ENCODE assay signal across 29 cellular contexts in the genomic region with DNA sequence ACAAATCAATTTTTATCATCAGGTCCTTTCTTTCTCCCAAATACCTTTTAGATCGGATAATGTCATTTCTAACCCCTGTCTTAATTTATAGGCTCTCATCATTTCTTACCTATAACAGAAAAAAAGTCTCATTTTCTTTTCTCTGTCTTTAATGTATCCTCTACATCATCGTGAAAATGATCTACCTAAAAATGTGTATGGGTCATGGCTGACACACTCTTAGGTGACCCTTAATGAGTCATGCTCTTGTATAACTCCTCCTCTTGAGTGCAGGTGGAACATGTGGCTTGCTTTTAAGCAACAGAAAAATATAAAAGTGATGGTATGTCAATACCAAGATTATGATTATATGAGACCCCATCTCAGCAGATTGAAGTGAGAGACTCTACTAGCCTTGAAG.
A peak's percentile ranks its signal among the peaks of the same experiment; 100 is the strongest.
DNase-seq lines count a peak whose midpoint lies in the region; ATAC-seq, FAIRE-seq and TF ChIP-seq lines count a peak whose summit lies in the region.
"Had no signal": no experiment of that assay in that cellular context is flagged by ENCODE, and none has a peak within 500 bp of the region (broad histone marks: within the 10 kb centered on the region; RNA-seq: fewer than 3 reads in every experiment).

No MANE protein-coding gene starts in this region.

- H3K27me3 Mint-ChIP-seq in activated CD4-positive, alpha-beta T cell treated with anti-CD3 and anti-CD28 coated beads, Interleukin-2, amount 10 ng/mL, durations not matched to agents 7 days and 5 days, result no peaks in the 10 kb centered on the region
- H3K27me3 Mint-ChIP-seq in stimulated activated naive B cell treated with anti-CD40 and anti-IgM and Interleukin-4, amounts not matched to agents 10 μg/mL and 1 μg/mL and 100 μg/mL, for 72 hours, result no peaks in the 10 kb centered on the region
- H3K27me3 Mint-ChIP-seq: activated CD4-positive, alpha-beta T cell treated with anti-CD3 and anti-CD28 coated beads, Interleukin-2, amount 10 ng/mL, durations not matched to agents 24 days and 14 days had no signal

- no peak overlapping the region for H2BK12ac ChIP-seq in neuronal stem cell (ENCODE audit: low read length)

- H3K23ac ChIP-seq in neuronal stem cell (ENCODE audit: low read depth, low read length, poor library complexity), result no peak overlapping the region

- no peak overlapping the region for H4K91ac ChIP-seq in neuronal stem cell (ENCODE audit: low read depth, low read length, poor library complexity)

- peaks cover 5% of the 10 kb centered on the region for H3K36me3 ChIP-seq in bronchial epithelial cell (ENCODE audit: control insufficient read depth, insufficient read depth, low read length)
- no peaks in the 10 kb centered on the region for H3K36me3 ChIP-seq in neuronal stem cell (replicated peaks in 1 of 2; ENCODE audit: control insufficient read depth in 2 of 2, insufficient read depth in 2 of 2, low read length in 2 of 2)
- H3K36me3 ChIP-seq: HAP-1, upper lobe of left lung had no signal

- H3K4me3 ChIP-seq in bronchial epithelial cell (ENCODE audit: low read depth, low read length) (no peak overlapping the region), neuronal stem cell (ENCODE audit: low read length in 2 of 2) (no peak overlapping the region)
- H3K4me3 ChIP-seq: dorsolateral prefrontal cortex, HAP-1, upper lobe of left lung had no signal

- no peak overlapping the region for H4K8ac ChIP-seq in neuronal stem cell (ENCODE audit: low read depth, low read length)

- H3K18ac ChIP-seq in neuronal stem cell (ENCODE audit: low read length), result no peak overlapping the region

- H3K9ac ChIP-seq in neuronal stem cell (ENCODE audit: low read depth, low read length, poor library complexity), result no peak overlapping the region

- no peak overlapping the region for H2BK120ac ChIP-seq in neuronal stem cell (ENCODE audit: low read depth, low read length)

- WGBS in neuronal stem cell (ENCODE audit: extremely low coverage in 2 of 2, insufficient read length in 2 of 2, insufficient replicate concordance in 1 of 2), 2 donors, result no CpG with 5 or more reads among the region's 2 CpGs

- no peak overlapping the region for H3K4me2 ChIP-seq in neuronal stem cell (ENCODE audit: insufficient read depth, low read length, poor library complexity, severe bottlenecking)

- no peak for TF ChIP-seq CTCF in bronchial epithelial cell (IDR thresholded peaks at IDR 0.05; ENCODE audit: insufficient read depth, low read length, severe bottlenecking)

- no peaks in the 10 kb centered on the region for H3K9me3 ChIP-seq in neuronal stem cell (replicated peaks in 1 of 2; ENCODE audit: control insufficient read depth in 2 of 2, insufficient read depth in 1 of 2, low read depth in 1 of 2, low read length in 2 of 2)
- H3K9me3 ChIP-seq: HAP-1, upper lobe of left lung had no signal

- H3K4me3 Mint-ChIP-seq in activated CD4-positive, alpha-beta T cell treated with anti-CD3 and anti-CD28 coated beads, Interleukin-2, amount 10 ng/mL, durations not matched to agents 7 days and 5 days, result no peak overlapping the region
- H3K4me3 Mint-ChIP-seq in stimulated activated naive B cell treated with anti-CD40 and anti-IgM and Interleukin-4, amounts not matched to agents 10 μg/mL and 1 μg/mL and 100 μg/mL, for 72 hours, result no peak overlapping the region
- H3K4me3 Mint-ChIP-seq: activated CD4-positive, alpha-beta T cell treated with anti-CD3 and anti-CD28 coated beads, Interleukin-2, amount 10 ng/mL, durations not matched to agents 24 days and 14 days; activated T-cell treated with anti-CD3 and anti-CD28 coated beads, Interleukin-2, amount 50 U/mL, for 4 hours; naive thymus-derived CD8-positive, alpha-beta T cell had no signal

- H3K27me3 ChIP-seq in bronchial epithelial cell (ENCODE audit: control insufficient read depth, insufficient read depth, low read length) (no peaks in the 10 kb centered on the region), neuronal stem cell (ENCODE audit: control insufficient read depth in 3 of 3, insufficient read depth in 3 of 3, low read depth in 1 of 3, low read length in 3 of 3) (no peaks in the 10 kb centered on the region)
- H3K27me3 ChIP-seq: dorsolateral prefrontal cortex, upper lobe of left lung had no signal

- ATAC-seq in stimulated activated naive B cell treated with anti-CD40 and anti-IgM and Interleukin-4, amounts not matched to agents 10 μg/mL and 1 μg/mL and 100 μg/mL, for 72 hours (replicated peaks), result no peak
- ATAC-seq: activated T-cell treated with anti-CD3 and anti-CD28 coated beads, Interleukin-2, amount 50 U/mL, for 4 hours; left ventricle myocardium superior; naive thymus-derived CD8-positive, alpha-beta T cell had no signal

- no peak overlapping the region for H3K14ac ChIP-seq in neuronal stem cell (ENCODE audit: low read length)

- H3K27ac ChIP-seq in neuronal stem cell (replicated peaks; ENCODE audit: low read length), result no peak overlapping the region
- H3K27ac ChIP-seq: upper lobe of left lung had no signal

- CTCF ChIA-PET in activated CD4-positive, alpha-beta T cell treated with anti-CD3 and anti-CD28 coated beads, Interleukin-2, amount 10 ng/mL, durations not matched to agents 7 days and 5 days (lab: Charles Lee), result no interaction called here

- no peaks in the 10 kb centered on the region for H3K36me3 Mint-ChIP-seq in activated CD4-positive, alpha-beta T cell treated with anti-CD3 and anti-CD28 coated beads, Interleukin-2, amount 10 ng/mL, durations not matched to agents 7 days and 5 days (ENCODE audit: low read depth)
- no peaks in the 10 kb centered on the region for H3K36me3 Mint-ChIP-seq in stimulated activated naive B cell treated with anti-CD40 and anti-IgM and Interleukin-4, amounts not matched to agents 10 μg/mL and 1 μg/mL and 100 μg/mL, for 72 hours
- H3K36me3 Mint-ChIP-seq: naive thymus-derived CD8-positive, alpha-beta T cell had no signal

- no peaks in the 10 kb centered on the region for H3K79me1 ChIP-seq in neuronal stem cell (ENCODE audit: low read depth, low read length)

- H3K4ac ChIP-seq in neuronal stem cell (ENCODE audit: low read length), result no peak overlapping the region

- H2BK5ac ChIP-seq in neuronal stem cell (ENCODE audit: low read length), result no peak overlapping the region

- no peak for FAIRE-seq in bronchial epithelial cell (lab: Jason Lieb, UNC)
- FAIRE-seq: small intestine had no signal

- DNase-seq in ELR (ENCODE audit: low read depth) (peak; percentile 44), LoVo (ENCODE audit: low spot score) (peak; percentile 24), bronchial epithelial cell (ENCODE audit: low read depth) (peak; percentile 78), renal cortical epithelial cell (ENCODE audit: low read depth) (peak; percentile 52), neuronal stem cell (ENCODE audit: low spot score) (no peak)
- DNase-seq in stimulated activated CD4-positive, alpha-beta T cell treated with anti-CD3 and anti-CD28 coated beads, Interleukin-4, amount 100 ng/mL, for 1 hour, result no peak
- no peak for DNase-seq in activated CD4-positive, alpha-beta T cell treated with anti-CD3 and anti-CD28 coated beads, Interleukin-2, amount 10 ng/mL, durations not matched to agents 7 days and 5 days
- DNase-seq in stimulated activated naive B cell treated with anti-CD40 and anti-IgM and Interleukin-4, amounts not matched to agents 10 μg/mL and 1 μg/mL and 100 μg/mL, for 72 hours, result no peak
- DNase-seq: activated CD4-positive, alpha-beta T cell treated with anti-CD3 and anti-CD28 coated beads, Interleukin-2, amount 10 ng/mL, durations not matched to agents 24 days and 14 days; activated gamma-delta T cell treated with Interleukin-2 at 50 U/mL for 16 hours; activated T-cell treated with anti-CD3 and anti-CD28 coated beads, Interleukin-2, amount 50 U/mL, for 4 hours; C1 segment of cervical spinal cord; cerebellar nuclear complex; COR-L47; DND-41; dorsolateral prefrontal cortex; left ventricle myocardium superior; midbrain; MM.1S; naive thymus-derived CD8-positive, alpha-beta T cell; NCI-H2081; NCI-H446; SHP77 treated with DMSO at 0.1 percent for 48 hours; small intestine; stimulated activated CD8-positive, alpha-beta memory T cell treated with anti-CD3 and anti-CD28 coated beads, Interleukin-4, amount 100 ng/mL, for 48 hours; SW 1271; T1000; upper lobe of left lung had no signal

- no peaks in the 10 kb centered on the region for H3K9me3 Mint-ChIP-seq in activated CD4-positive, alpha-beta T cell treated with anti-CD3 and anti-CD28 coated beads, Interleukin-2, amount 10 ng/mL, durations not matched to agents 7 days and 5 days
- H3K9me3 Mint-ChIP-seq in stimulated activated naive B cell treated with anti-CD40 and anti-IgM and Interleukin-4, amounts not matched to agents 10 μg/mL and 1 μg/mL and 100 μg/mL, for 72 hours, result no peaks in the 10 kb centered on the region
- H3K9me3 Mint-ChIP-seq: activated CD4-positive, alpha-beta T cell treated with anti-CD3 and anti-CD28 coated beads, Interleukin-2, amount 10 ng/mL, durations not matched to agents 24 days and 14 days had no signal

- peaks cover 2 to 15% of the 10 kb centered on the region in 2 donors for H3K4me1 ChIP-seq in neuronal stem cell (ENCODE audit: control insufficient read depth in 2 of 2, insufficient read depth in 1 of 2, low read depth in 1 of 2, low read length in 2 of 2)

- no peak overlapping the region for H2AFZ ChIP-seq in neuronal stem cell (ENCODE audit: low read length)

- POLR2A ChIA-PET in activated CD4-positive, alpha-beta T cell treated with anti-CD3 and anti-CD28 coated beads, Interleukin-2, amount 10 ng/mL, durations not matched to agents 7 days and 5 days (lab: Charles Lee), result no interaction called here

- H3K4me1 Mint-ChIP-seq in activated CD4-positive, alpha-beta T cell treated with anti-CD3 and anti-CD28 coated beads, Interleukin-2, amount 10 ng/mL, durations not matched to agents 7 days and 5 days, result no peaks in the 10 kb centered on the region
- no peaks in the 10 kb centered on the region for H3K4me1 Mint-ChIP-seq in stimulated activated naive B cell treated with anti-CD40 and anti-IgM and Interleukin-4, amounts not matched to agents 10 μg/mL and 1 μg/mL and 100 μg/mL, for 72 hours
- H3K4me1 Mint-ChIP-seq: activated CD4-positive, alpha-beta T cell treated with anti-CD3 and anti-CD28 coated beads, Interleukin-2, amount 10 ng/mL, durations not matched to agents 24 days and 14 days; naive thymus-derived CD8-positive, alpha-beta T cell had no signal

- no peak overlapping the region for H2AK5ac ChIP-seq in neuronal stem cell (ENCODE audit: low read depth, low read length)

- no peak overlapping the region for H2BK15ac ChIP-seq in neuronal stem cell (ENCODE audit: low read length)

- no peak overlapping the region for H3K27ac Mint-ChIP-seq in activated CD4-positive, alpha-beta T cell treated with anti-CD3 and anti-CD28 coated beads, Interleukin-2, amount 10 ng/mL, durations not matched to agents 7 days and 5 days
- H3K27ac Mint-ChIP-seq in stimulated activated naive B cell treated with anti-CD40 and anti-IgM and Interleukin-4, amounts not matched to agents 10 μg/mL and 1 μg/mL and 100 μg/mL, for 72 hours, result no peak overlapping the region
- H3K27ac Mint-ChIP-seq: activated CD4-positive, alpha-beta T cell treated with anti-CD3 and anti-CD28 coated beads, Interleukin-2, amount 10 ng/mL, durations not matched to agents 24 days and 14 days; naive thymus-derived CD8-positive, alpha-beta T cell had no signal

Comparison
In these comparisons a context has a peak if more than half of its experiments do, and no peak if none do; other contexts are left out.
1. DNase-seq: peak in ELR (single experiment), LoVo (single experiment), bronchial epithelial cell (single experiment) and renal cortical epithelial cell (single experiment); none in stimulated activated CD4-positive, alpha-beta T cell treated with anti-CD3 and anti-CD28 coated beads, Interleukin-4, amount 100 ng/mL, for 1 hour (single experiment), activated CD4-positive, alpha-beta T cell treated with anti-CD3 and anti-CD28 coated beads, Interleukin-2, amount 10 ng/mL, durations not matched to agents 7 days and 5 days (single experiment), stimulated activated naive B cell treated with anti-CD40 and anti-IgM and Interleukin-4, amounts not matched to agents 10 μg/mL and 1 μg/mL and 100 μg/mL, for 72 hours (single experiment) and neuronal stem cell (single experiment).